Comparison of ENCODE assay signal across 8 cellular contexts in genomic region chr5:10601246-10602030, GRCh38. TPM values are rescaled to one million over a fixed set of nuclear protein-coding genes. Genes with fewer than 3 reads are reported as not detected.
DNase-seq lines count a peak whose midpoint lies in the region; ATAC-seq and TF ChIP-seq lines count a peak whose summit lies in the region.

No MANE protein-coding gene starts in this region.

- ATAC-seq in GM18867 (IDR thresholded peaks at IDR 0.05; ENCODE audit: unreplicated experiment) (peak; percentile 41), HG03025 (IDR thresholded peaks at IDR 0.05; ENCODE audit: low FRiP score, unreplicated experiment) (peak; percentile 50), psoas muscle (peak; percentile 73 to 85 (median 81))

- H3K27ac ChIP-seq in psoas muscle: peak overlapping the region; percentile 91

- H3K4me3 Mint-ChIP-seq in activated naive CD8-positive, alpha-beta T cell treated with anti-CD3 and anti-CD28 coated beads for 36 hours: peak overlapping the region; percentile 29
- no peak overlapping the region for H3K4me3 Mint-ChIP-seq in glutamatergic neuron (ENCODE audit: unreplicated experiment)

- H3K27me3 ChIP-seq in psoas muscle (ENCODE audit: insufficient read depth in 3 of 3, low read length in 2 of 3): no peaks in the 10 kb centered on the region

- H3K4me1 ChIP-seq in psoas muscle: peaks cover 32% of the 10 kb centered on the region

- 3 to 6% (median 5%) methylated on average over 19 of the region's 19 CpGs for whole genome bisulfite sequencing in psoas muscle, 3 donors

- peaks cover 26% of the 10 kb centered on the region for H3K4me1 Mint-ChIP-seq in activated naive CD8-positive, alpha-beta T cell treated with anti-CD3 and anti-CD28 coated beads for 36 hours
- H3K4me1 Mint-ChIP-seq in glutamatergic neuron (ENCODE audit: low read depth, unreplicated experiment): peaks cover 7% of the 10 kb centered on the region

- H3K27me3 Mint-ChIP-seq in activated naive CD8-positive, alpha-beta T cell treated with anti-CD3 and anti-CD28 coated beads for 36 hours: peaks cover 24% of the 10 kb centered on the region
- H3K27me3 Mint-ChIP-seq in glutamatergic neuron (ENCODE audit: unreplicated experiment): peaks cover 3% of the 10 kb centered on the region

- intact Hi-C loops in psoas muscle (cut with DNase I): no loop called here

- peaks cover 30% of the 10 kb centered on the region for H3K36me3 Mint-ChIP-seq in activated naive CD8-positive, alpha-beta T cell treated with anti-CD3 and anti-CD28 coated beads for 36 hours
- no peaks in the 10 kb centered on the region for H3K36me3 Mint-ChIP-seq in glutamatergic neuron (ENCODE audit: unreplicated experiment)

- no peaks in the 10 kb centered on the region for H3K9me3 ChIP-seq in psoas muscle

- H3K36me3 ChIP-seq in psoas muscle (ENCODE audit: insufficient read depth in 1 of 2, low read depth in 1 of 2): no peaks in the 10 kb centered on the region

- TF ChIP-seq CTCF in glutamatergic neuron (IDR thresholded peaks at IDR 0.05; ENCODE audit: partially characterized antibody, unreplicated experiment): no peak
- no peak for TF ChIP-seq CTCF in psoas muscle (IDR thresholded peaks at IDR 0.05)

- H3K27ac Mint-ChIP-seq in activated naive CD8-positive, alpha-beta T cell treated with anti-CD3 and anti-CD28 coated beads for 36 hours: peak overlapping the region; percentile 63
- peak overlapping the region; percentile 46 for H3K27ac Mint-ChIP-seq in glutamatergic neuron (ENCODE audit: unreplicated experiment)

- H3K9me3 Mint-ChIP-seq in activated naive CD8-positive, alpha-beta T cell treated with anti-CD3 and anti-CD28 coated beads for 36 hours: peaks cover 25% of the 10 kb centered on the region
- H3K9me3 Mint-ChIP-seq in glutamatergic neuron (ENCODE audit: unreplicated experiment): peaks cover 5% of the 10 kb centered on the region

- peak; percentile 79 for DNase-seq in AG08396 (ENCODE audit: low spot score)
- peak; percentile 99 for DNase-seq in NCI-H2081 treated with DMSO at 0.1 percent for 48 hours (lab: John Stamatoyannopoulos, UW)
- no peak for DNase-seq in activated naive CD8-positive, alpha-beta T cell treated with anti-CD3 and anti-CD28 coated beads for 36 hours
- peak; percentile 33 for DNase-seq in glutamatergic neuron
- DNase-seq in psoas muscle: peak; percentile 84 to 92
- no peak for DNase-seq in UCSD-AML1 (lab: John Stamatoyannopoulos, UW; ENCODE audit: unreplicated experiment)

- peak overlapping the region; percentile 43 for H3K4me3 ChIP-seq in psoas muscle

RNA-seq across cellular contexts. Expression of gene ANKRD33B, which starts 37.6 kb away (rescaled TPM):
- 10 to 100 TPM in 1 of 2 experiments, 1 to 10 TPM in 1; 9.8 to 10.2 TPM for total RNA-seq in activated naive CD8-positive, alpha-beta T cell treated with anti-CD3 and anti-CD28 coated beads for 36 hours
- total RNA-seq in glutamatergic neuron (ENCODE audit: unreplicated experiment) (14.5 TPM), psoas muscle (10 to 100 TPM in 1 of 4 donors, 1 to 10 TPM in 3; 2.1 to 32.7 (median 8.3) TPM)
- 10 to 100 TPM in 1 of 3 donors, 1 to 10 TPM in 2; 1.4 to 14.1 (median 5.0) TPM for polyA plus RNA-seq in psoas muscle

Comparison
In these comparisons a context has a peak if more than half of its experiments do, and no peak if none do; other contexts are left out.
1. DNase-seq: peak in AG08396 (single experiment), NCI-H2081 treated with DMSO at 0.1 percent for 48 hours (single experiment), glutamatergic neuron (single experiment) and psoas muscle (2 of 2); none in activated naive CD8-positive, alpha-beta T cell treated with anti-CD3 and anti-CD28 coated beads for 36 hours (single experiment) and UCSD-AML1 (single experiment).
2. Peak in every context shown above with its lines, with median percentiles within 50 percentile points of each other: ATAC-seq.